ENCODE assay signal across 8 cellular contexts in the genomic region with DNA sequence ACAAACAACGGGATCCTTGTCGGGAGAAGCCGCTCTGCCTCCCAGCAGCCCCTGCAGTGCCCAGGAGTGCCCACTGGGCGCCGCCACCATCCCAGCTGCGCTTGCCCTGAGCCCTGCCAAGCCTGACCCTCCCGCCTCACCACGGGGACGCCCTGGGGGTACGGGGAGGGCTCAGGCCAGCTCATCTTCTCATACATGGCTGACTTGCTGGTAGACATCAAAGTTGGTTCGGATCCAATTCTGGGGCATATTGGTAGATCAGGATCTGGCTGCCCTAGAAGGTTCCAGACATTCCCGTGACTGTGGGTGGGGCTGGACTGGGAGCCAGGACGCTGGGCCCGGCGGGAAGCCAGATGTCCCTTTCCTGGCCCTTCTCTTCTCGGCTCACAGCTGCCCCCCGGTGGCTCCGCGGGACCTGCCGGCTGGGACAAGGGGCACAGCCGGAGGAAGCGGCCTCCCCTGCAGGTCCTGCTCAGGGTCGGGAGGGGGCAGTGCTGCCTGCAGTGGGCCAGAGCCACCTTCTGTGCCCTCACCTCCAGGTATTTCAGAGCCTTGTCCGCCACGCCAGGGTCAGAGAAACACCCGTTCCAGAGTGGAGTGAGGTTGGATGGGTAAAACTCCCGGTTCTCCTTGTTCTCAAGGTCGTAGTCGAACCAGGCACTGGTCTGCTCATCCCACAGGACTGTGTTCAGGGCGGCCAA. TPM values are rescaled to one million over a fixed set of nuclear protein-coding genes. Genes with fewer than 3 reads are reported as not detected.
DNase-seq lines count a peak whose midpoint lies in the region; ATAC-seq, FAIRE-seq and TF ChIP-seq lines count a peak whose summit lies in the region.

No MANE protein-coding gene starts in this region.

- dilution Hi-C loops in keratinocyte (cut with MboI; ENCODE audit: extremely low pct_ligation_motif_present, low sequenced_read_pairs): no loop called here

- no peaks in the 10 kb centered on the region for H3K79me2 ChIP-seq in keratinocyte (ENCODE audit: control insufficient read depth, insufficient read depth, low read length)

- no peaks in the 10 kb centered on the region for H3K36me3 ChIP-seq in keratinocyte (ENCODE audit: control insufficient read depth in 2 of 2, extremely low read depth in 1 of 2, insufficient read depth in 2 of 2, low read length in 2 of 2)

- ATAC-seq in GM18520 (IDR thresholded peaks at IDR 0.05; ENCODE audit: unreplicated experiment) (peak; percentile 63), HG03139 (IDR thresholded peaks at IDR 0.05; ENCODE audit: unreplicated experiment) (peak; percentile 75)
- peak; percentile 66 for ATAC-seq in central memory CD8-positive, alpha-beta T cell (replicated peaks; ENCODE audit: extremely low read depth, poor library complexity, severe bottlenecking)

- peak overlapping the region; percentile 52 for H3K27ac ChIP-seq in keratinocyte (ENCODE audit: control insufficient read depth, insufficient read depth, low read length)

- peak overlapping the region; percentile 69 for H3K9ac ChIP-seq in keratinocyte (ENCODE audit: control insufficient read depth, extremely low read depth, insufficient read depth, low read length)

- peak; percentile 59 to 99 (median 87) for TF ChIP-seq CTCF in keratinocyte (optimal IDR thresholded peaks at IDR 0.05 in 1 of 3, IDR thresholded peaks at IDR 0.05 in 1 of 3, conservative IDR thresholded peaks at IDR 0.05 in 1 of 3; ENCODE audit: extremely low read depth in 1 of 3, insufficient read depth in 2 of 3, low read length in 3 of 3)

- H3K4me1 Mint-ChIP-seq in central memory CD8-positive, alpha-beta T cell: peaks cover 47% of the 10 kb centered on the region

- DNase-seq in A172 (ENCODE audit: low spot score): peak; percentile 53
- DNase-seq in NCI-H2227 (lab: John Stamatoyannopoulos, UW; ENCODE audit: unreplicated experiment): peak; percentile 72
- peak; percentile 59 for DNase-seq in activated CD4-positive, CD25-positive, alpha-beta regulatory T cell treated with anti-CD3 and anti-CD28 coated beads, Interleukin-2, amount 50 U/mL, for 16 hours (ENCODE audit: low read depth, low spot score)
- DNase-seq in central memory CD8-positive, alpha-beta T cell (ENCODE audit: low spot score in 2 of 2): peak; percentile 69 to 81
- DNase-seq in keratinocyte (ENCODE audit: low read depth, low spot score): peak; percentile 82
- peak; percentile 61 to 80 for DNase-seq in stimulated activated CD4-positive, alpha-beta T cell treated with anti-CD3 and anti-CD28 coated beads, Interleukin-12 subunit alpha, Interleukin-12 subunit beta, amount 100 ng/mL, for 24 hours (ENCODE audit: low read depth in 2 of 2)

- H3K4me1 ChIP-seq in keratinocyte (ENCODE audit: control insufficient read depth, extremely low read depth, insufficient read depth, low read length): peaks cover 34% of the 10 kb centered on the region

- no peaks in the 10 kb centered on the region for H3K27me3 ChIP-seq in keratinocyte (ENCODE audit: control insufficient read depth, extremely low read depth, insufficient read depth, low read length)

- H3K4me3 ChIP-seq in keratinocyte (ENCODE audit: control insufficient read depth in 2 of 3, extremely low read depth in 1 of 3, insufficient read depth in 2 of 3, low read depth in 1 of 3, low read length in 3 of 3): peak overlapping the region in 1 of 3 experiments; percentile 54

- peak overlapping the region; percentile 73 for H3K4me3 Mint-ChIP-seq in central memory CD8-positive, alpha-beta T cell

- peak; percentile 34 for FAIRE-seq in keratinocyte (lab: Jason Lieb, UNC)

- H2AFZ ChIP-seq in keratinocyte (ENCODE audit: control insufficient read depth, low read length): peak overlapping the region; percentile 80

- no peaks in the 10 kb centered on the region for H3K27me3 Mint-ChIP-seq in central memory CD8-positive, alpha-beta T cell

- peak overlapping the region; percentile 69 for H3K4me2 ChIP-seq in keratinocyte (ENCODE audit: control insufficient read depth, extremely low read depth, insufficient read depth, low read depth, low read length)

- no peaks in the 10 kb centered on the region for H4K20me1 ChIP-seq in keratinocyte (ENCODE audit: control insufficient read depth, extremely low read depth, insufficient read depth, low read length)

- no peaks in the 10 kb centered on the region for H3K9me3 Mint-ChIP-seq in central memory CD8-positive, alpha-beta T cell

- H3K9me1 ChIP-seq in keratinocyte (ENCODE audit: control insufficient read depth, extremely low read depth, insufficient read depth, low read length): no peaks in the 10 kb centered on the region

- H3K9me3 ChIP-seq in keratinocyte (ENCODE audit: control insufficient read depth, low read depth, low read length): no peaks in the 10 kb centered on the region

- peaks cover 8% of the 10 kb centered on the region for H3K36me3 Mint-ChIP-seq in central memory CD8-positive, alpha-beta T cell (ENCODE audit: insufficient read depth)

- peak overlapping the region; percentile 60 for H3K27ac Mint-ChIP-seq in central memory CD8-positive, alpha-beta T cell (ENCODE audit: low read depth)

RNA-seq across cellular contexts. Expression of a gene that starts 10.6 kb away (rescaled TPM):
- 0.05 TPM in 1 of 2 replicates, not detected in the other for total RNA-seq in A172 (2014; rRNA removed; shearing (Covaris generic))
- polyA plus RNA-seq in keratinocyte: not detected in 3 replicates
- polyA plus RNA-seq in keratinocyte (2011; ENCODE audit: low read depth): not detected
- not detected in 2 replicates for polyA plus RNA-seq in keratinocyte (2011; cell fraction: cytosol; rRNA removed)
- not detected in 2 replicates for polyA plus RNA-seq in keratinocyte (2011; cell fraction: nucleus; rRNA removed)
- polyA plus RNA-seq in keratinocyte (2012; ENCODE audit: low replicate concordance): 0.03 and 0.08 TPM in 2 replicates
- polyA minus RNA-seq in keratinocyte: not detected in 3 replicates
- not detected for polyA minus RNA-seq in keratinocyte (2011; cell fraction: cytosol; rRNA and poly(A)+ RNA removed)
- not detected in 2 replicates for polyA minus RNA-seq in keratinocyte (2011; cell fraction: nucleus; rRNA and poly(A)+ RNA removed)
